ENCODE assay signal across 16 cellular contexts in the genomic region with DNA sequence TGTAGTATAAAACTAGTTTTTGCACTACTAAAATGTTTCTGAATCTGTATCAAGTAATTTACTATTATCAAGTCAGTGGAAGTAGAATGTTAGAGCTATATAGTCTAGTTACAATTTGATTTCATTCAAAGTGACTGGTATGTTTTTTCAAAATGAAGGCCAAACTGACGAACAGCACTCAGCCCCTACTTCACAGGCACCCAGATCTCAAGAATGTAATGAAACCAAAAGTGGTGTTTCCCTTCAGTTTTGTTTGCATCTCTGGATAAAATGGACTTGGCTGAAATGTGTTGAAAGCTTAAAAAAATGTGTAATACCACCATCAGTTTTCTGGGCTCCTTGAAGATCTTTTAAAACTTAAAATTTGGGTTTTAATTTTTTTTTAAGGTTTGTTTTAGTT. TPM values are rescaled to one million over a fixed set of nuclear protein-coding genes. Genes with fewer than 3 reads are reported as not detected.
DNase-seq lines count a peak whose midpoint lies in the region; ATAC-seq, FAIRE-seq and TF ChIP-seq lines count a peak whose summit lies in the region.
"Had no signal": no experiment of that assay in that cellular context is flagged by ENCODE, and none has a peak within 500 bp of the region (broad histone marks: within the 10 kb centered on the region; RNA-seq: fewer than 3 reads in every experiment).

No MANE protein-coding gene starts in this region.

- peaks cover 6% of the 10 kb centered on the region; the same call in 1 of the 2 replicates for H3F3A ChIP-seq in MM.1S (ENCODE audit: insufficient read depth, low read length)

- no peak for TF ChIP-seq CTCF in MM.1S (IDR thresholded peaks at IDR 0.05; ENCODE audit: low read length)

- in situ Hi-C loops in G401 (cut with HindIII; ENCODE audit: low sequenced_read_pairs) = no loop called here

- H3K9ac ChIP-seq in MM.1S (ENCODE audit: low read length) = no peak overlapping the region
- H3K9ac ChIP-seq: neural progenitor cell had no signal

- H3K4me1 ChIP-seq in MM.1S (ENCODE audit: low read length) = peaks cover 15% of the 10 kb centered on the region
- H3K4me1 ChIP-seq: breast epithelium, esophagus squamous epithelium, neural progenitor cell had no signal

- no peaks in the 10 kb centered on the region for H3K27me3 ChIP-seq in MM.1S (replicated peaks; ENCODE audit: insufficient read depth, low read length)
- H3K27me3 ChIP-seq: breast epithelium, dorsolateral prefrontal cortex, esophagus squamous epithelium, neural progenitor cell had no signal

- TF ChIP-seq POLR2A in GM12891 (IDR thresholded peaks at IDR 0.05; ENCODE audit: low read depth, low read length) = no peak

- ATAC-seq in HG02610 (IDR thresholded peaks at IDR 0.05; ENCODE audit: unreplicated experiment) = peak; percentile 60
- ATAC-seq: stimulated activated naive CD8-positive, alpha-beta T cell treated with anti-CD3 and anti-CD28 coated beads, Interleukin-15, Interleukin-2, amounts not matched to agents 100 U/mL and 50 U/mL, for 24 hours had no signal

- no peak overlapping the region for H3K4me2 ChIP-seq in MM.1S (ENCODE audit: low read depth, low read length)
- H3K4me2 ChIP-seq: neural progenitor cell had no signal

- peaks cover 20% of the 10 kb centered on the region for H3K79me2 ChIP-seq in MM.1S (ENCODE audit: low read length)

- peak; percentile 51 for FAIRE-seq in GM12891 (lab: Jason Lieb, UNC)

- no peak overlapping the region for H3K27ac ChIP-seq in MM.1S (ENCODE audit: low read length)
- H3K27ac ChIP-seq: breast epithelium, dorsolateral prefrontal cortex, esophagus squamous epithelium, neural progenitor cell had no signal

- H2AFZ ChIP-seq in MM.1S (ENCODE audit: low read length) = no peak overlapping the region
- H2AFZ ChIP-seq: neural progenitor cell had no signal

- DNase-seq in GM12891 (ENCODE audit: insufficient read length, low spot score) (no peak), GM19238 (ENCODE audit: insufficient read length, low spot score) (peak; percentile 13), MM.1S (peak; percentile 30), NOMO-1 treated with dmso at 0.1 percent for 144 hours (lab: John Stamatoyannopoulos, UW; ENCODE audit: unreplicated experiment) (no peak), DMS114 treated with DMSO at 0.1 percent for 48 hours (lab: John Stamatoyannopoulos, UW; ENCODE audit: unreplicated experiment) (no peak), G401 (ENCODE audit: low spot score) (no peak), NCI-H1694 treated with DMSO at 0.1 percent for 48 hours (lab: John Stamatoyannopoulos, UW) (no peak)
- DNase-seq: activated naive CD4-positive, alpha-beta T cell treated with anti-CD3 and anti-CD28 coated beads, Interleukin-2, amount 10 ng/mL, durations not matched to agents 7 days and 5 days; dorsolateral prefrontal cortex; esophagus squamous epithelium; NCI-H1092 treated with DMSO at 0.1 percent for 48 hours; stimulated activated naive CD8-positive, alpha-beta T cell treated with anti-CD3 and anti-CD28 coated beads, Interleukin-15, Interleukin-2, amounts not matched to agents 100 U/mL and 50 U/mL, for 24 hours; T-helper 1 cell had no signal

- no peaks in the 10 kb centered on the region for H3K9me3 ChIP-seq in MM.1S (replicated peaks; ENCODE audit: insufficient read depth, low read length)
- H3K9me3 ChIP-seq: breast epithelium, esophagus squamous epithelium had no signal

- H3K9me2 ChIP-seq in MM.1S (replicated peaks; ENCODE audit: insufficient read depth, low read length) = no peaks in the 10 kb centered on the region

- H4K20me1 ChIP-seq in MM.1S (ENCODE audit: insufficient read depth, low read length) = peaks cover 7% of the 10 kb centered on the region; the same call in 1 of the 2 replicates

- H3K4me3 ChIP-seq in MM.1S (ENCODE audit: low read length) = no peak overlapping the region
- H3K4me3 ChIP-seq: breast epithelium, dorsolateral prefrontal cortex, esophagus squamous epithelium, neural progenitor cell had no signal

- H3K36me3 ChIP-seq in MM.1S (replicated peaks; ENCODE audit: insufficient read depth, low read length) = no peaks in the 10 kb centered on the region
- H3K36me3 ChIP-seq: breast epithelium had no signal

TF ChIP-seq in GM12891, 5 proteins besides CTCF, POLR2A, EP300 and RAD21:
- TF ChIP-seq POU2F2 (IDR thresholded peaks at IDR 0.05; ENCODE audit: low read depth, low read length) = no peak
- TF ChIP-seq TAF1 (IDR thresholded peaks at IDR 0.05; ENCODE audit: low read depth, low read length) = no peak
- no peak for TF ChIP-seq PAX5 (IDR thresholded peaks at IDR 0.05; ENCODE audit: insufficient read depth, low read length, severe bottlenecking)
- TF ChIP-seq SPI1 (IDR thresholded peaks at IDR 0.05; ENCODE audit: low read depth, low read length) = no peak
- TF ChIP-seq POLR2AphosphoS5 (IDR thresholded peaks at IDR 0.05; ENCODE audit: low read depth, low read length) = no peak

RNA-seq across cellular contexts. Expression of a gene that starts 46.4 kb away (rescaled TPM):
- polyA plus RNA-seq in GM12891 (2012; ENCODE audit: low read depth, missing spikeins) = 2.4 TPM
- total RNA-seq in G401 (2014; rRNA removed; shearing (Covaris generic)) = 10.6 and 16.6 TPM in 2 replicates

Comparison
In these comparisons a context has a peak if more than half of its experiments do, and no peak if none do; other contexts are left out.
1. DNase-seq: peak in GM19238 (single experiment) and MM.1S (single experiment); none in GM12891 (single experiment), NOMO-1 treated with dmso at 0.1 percent for 144 hours (single experiment), DMS114 treated with DMSO at 0.1 percent for 48 hours (single experiment), G401 (single experiment) and NCI-H1694 treated with DMSO at 0.1 percent for 48 hours (single experiment).